In the genomic region with DNA sequence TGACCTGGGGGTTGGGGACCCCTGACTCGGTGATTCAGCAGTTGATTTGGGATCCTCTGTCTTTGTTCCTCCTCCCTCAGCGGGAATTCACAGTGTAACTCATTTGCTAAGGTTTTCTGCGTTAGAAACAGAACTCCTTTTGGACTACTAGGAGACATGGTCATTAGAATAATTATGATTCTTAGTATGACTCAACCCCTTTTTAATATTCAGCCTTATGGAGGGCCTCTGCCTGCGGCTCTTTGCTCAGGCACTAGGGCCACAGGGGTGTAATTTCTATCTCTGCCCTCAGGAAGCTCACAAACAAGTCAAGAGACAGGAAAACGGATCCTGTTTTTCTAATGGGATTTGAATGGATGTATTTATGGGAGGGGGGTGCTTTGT, we compare ENCODE assay signal across 9 cellular contexts.
DNase-seq lines count a peak whose midpoint lies in the region; ATAC-seq and TF ChIP-seq lines count a peak whose summit lies in the region.
"Had no signal": no experiment of that assay in that cellular context is flagged by ENCODE, and none has a peak within 500 bp of the region (broad histone marks: within the 10 kb centered on the region; RNA-seq: fewer than 3 reads in every experiment).

No MANE protein-coding gene starts in this region.

- H3F3A ChIP-seq in SK-N-SH (replicated peaks; ENCODE audit: insufficient read depth), result peaks cover 36% of the 10 kb centered on the region

- peak overlapping the region; percentile 72 for H3K4me2 ChIP-seq in SK-N-SH
- peak overlapping the region; percentile 62 for H3K4me2 ChIP-seq in hepatocyte
- H3K4me2 ChIP-seq in Karpas-422 (ENCODE audit: low read depth, low read length, poor library complexity, severe bottlenecking), result no peak overlapping the region

- POLR2A ChIA-PET in SK-N-SH (lab: Yijun Ruan, JAX) (no interaction called here), activated B cell treated with CpG ODN at 0.5 μM for 24 hours (lab: Charles Lee) (interaction anchor here (2.1 to 11.2 kb wide), 4 partner anchors 7 to 61 kb away, joined by 9 to 198 read pairs (median 38); no protein-coding TSS in a partner anchor)

- WGBS in SK-N-SH (ENCODE audit: low lambda C conversion rate), result 91% methylated on average over 4 of the region's 5 CpGs
- 62% methylated on average over 5 of the region's 5 CpGs for WGBS in hepatocyte (ENCODE audit: low lambda C conversion rate, missing lambda C conversion rate)

- H3K4me3 ChIP-seq in SK-N-SH (ENCODE audit: low read depth in 2 of 2, low read length in 1 of 2) (no peak overlapping the region), hepatocyte (no peak overlapping the region), Karpas-422 (ENCODE audit: low read length) (no peak overlapping the region)

- H3K4me3 Mint-ChIP-seq in activated B cell treated with CpG ODN at 0.5 μM for 24 hours, result peak overlapping the region; percentile 69
- H3K4me3 Mint-ChIP-seq in stimulated activated memory B cell treated with anti-CD40 and anti-IgM and Interleukin-4, amounts not matched to agents 10 μg/mL and 1 μg/mL and 100 μg/mL, for 72 hours, result peak overlapping the region; percentile 60

- H3K27ac ChIP-seq in SK-N-SH (ENCODE audit: low read depth in 2 of 2, low read length in 1 of 2) (peak overlapping the region; percentile 28 to 87; a peak in 3 of 4 replicates), hepatocyte (peak overlapping the region; percentile 96), Karpas-422 (ENCODE audit: low read length) (no peak overlapping the region)

- H2AFZ ChIP-seq in SK-N-SH (ENCODE audit: low read depth) (no peak overlapping the region), hepatocyte (no peak overlapping the region), Karpas-422 (ENCODE audit: low read length) (no peak overlapping the region)

- no peaks in the 10 kb centered on the region for H3K9me3 Mint-ChIP-seq in activated B cell treated with CpG ODN at 0.5 μM for 24 hours
- no peaks in the 10 kb centered on the region for H3K9me3 Mint-ChIP-seq in stimulated activated memory B cell treated with anti-CD40 and anti-IgM and Interleukin-4, amounts not matched to agents 10 μg/mL and 1 μg/mL and 100 μg/mL, for 72 hours

- TF ChIP-seq RAD21 in SK-N-SH (IDR thresholded peaks at IDR 0.05; ENCODE audit: low read length), result no peak

- ATAC-seq in SK-N-SH treated with all-trans-retinoic acid at 6 μM for 48 hours, result no peak
- ATAC-seq in activated B cell treated with CpG ODN at 0.5 μM for 24 hours (ENCODE audit: low read depth), result no peak
- ATAC-seq in stimulated activated memory B cell treated with anti-CD40 and anti-IgM and Interleukin-4, amounts not matched to agents 10 μg/mL and 1 μg/mL and 100 μg/mL, for 72 hours, result no peak
- ATAC-seq in HG02840 (IDR thresholded peaks at IDR 0.05; ENCODE audit: low FRiP score, unreplicated experiment), result no peak
- no peak for ATAC-seq in HG03457 (IDR thresholded peaks at IDR 0.05; ENCODE audit: unreplicated experiment)

- intact Hi-C loops in activated B cell treated with CpG ODN at 0.5 μM for 24 hours (cut with micrococcal nuclease), result loop anchor here (5.0 kb wide), 2 partner anchors 479 to 1044 kb away; a partner anchor contains a TSS

- CTCF ChIA-PET in SK-N-SH (lab: Yijun Ruan, JAX), result no interaction called here
- CTCF ChIA-PET in activated B cell treated with CpG ODN at 0.5 μM for 24 hours (lab: Charles Lee), result interaction anchor here (4.2 kb wide), 1 partner anchor 14 kb away, joined by 21 read pairs; no protein-coding TSS in a partner anchor

- H3K9ac ChIP-seq in SK-N-SH (no peak overlapping the region), Karpas-422 (ENCODE audit: low read length) (no peak overlapping the region)

- peaks cover 99% of the 10 kb centered on the region for H3K4me1 Mint-ChIP-seq in activated B cell treated with CpG ODN at 0.5 μM for 24 hours
- H3K4me1 Mint-ChIP-seq in stimulated activated memory B cell treated with anti-CD40 and anti-IgM and Interleukin-4, amounts not matched to agents 10 μg/mL and 1 μg/mL and 100 μg/mL, for 72 hours, result peaks cover 100% of the 10 kb centered on the region

- H3K27me3 Mint-ChIP-seq in activated B cell treated with CpG ODN at 0.5 μM for 24 hours, result no peaks in the 10 kb centered on the region
- H3K27me3 Mint-ChIP-seq in stimulated activated memory B cell treated with anti-CD40 and anti-IgM and Interleukin-4, amounts not matched to agents 10 μg/mL and 1 μg/mL and 100 μg/mL, for 72 hours, result no peaks in the 10 kb centered on the region

- H3K79me2 ChIP-seq in SK-N-SH (ENCODE audit: insufficient read depth) (peaks cover 98% of the 10 kb centered on the region), hepatocyte (peaks cover 68% of the 10 kb centered on the region), Karpas-422 (ENCODE audit: low read length) (no peaks in the 10 kb centered on the region)

- peak overlapping the region; percentile 94 for H3K27ac Mint-ChIP-seq in activated B cell treated with CpG ODN at 0.5 μM for 24 hours
- peak overlapping the region; percentile 96 for H3K27ac Mint-ChIP-seq in stimulated activated memory B cell treated with anti-CD40 and anti-IgM and Interleukin-4, amounts not matched to agents 10 μg/mL and 1 μg/mL and 100 μg/mL, for 72 hours

- no peak for TF ChIP-seq EP300 in SK-N-SH (IDR thresholded peaks at IDR 0.05; ENCODE audit: borderline replicate concordance in 1 of 2, low read depth in 1 of 2, low read length in 1 of 2)

- DNase-seq in SK-N-SH (no peak), activated B cell treated with CpG ODN at 0.5 μM for 24 hours (no peak), hepatocyte (ENCODE audit: low spot score) (no peak), Karpas-422 (no peak)
- DNase-seq: MM.1S had no signal

- H3K36me3 ChIP-seq in SK-N-SH (replicated peaks in 1 of 2; ENCODE audit: control insufficient read depth in 1 of 2, insufficient read depth in 2 of 2, low read length in 1 of 2), result peaks cover 5 to 7% of the 10 kb centered on the region in 2 experiments
- H3K36me3 ChIP-seq in hepatocyte (replicated peaks; ENCODE audit: insufficient read depth, low read depth), result no peaks in the 10 kb centered on the region
- no peaks in the 10 kb centered on the region for H3K36me3 ChIP-seq in Karpas-422 (ENCODE audit: insufficient read depth, low read length)

- H3K36me3 Mint-ChIP-seq in activated B cell treated with CpG ODN at 0.5 μM for 24 hours (ENCODE audit: low read depth), result peaks cover 16% of the 10 kb centered on the region
- H3K36me3 Mint-ChIP-seq in stimulated activated memory B cell treated with anti-CD40 and anti-IgM and Interleukin-4, amounts not matched to agents 10 μg/mL and 1 μg/mL and 100 μg/mL, for 72 hours, result peaks cover 23% of the 10 kb centered on the region

- H4K20me1 ChIP-seq in SK-N-SH (ENCODE audit: insufficient read depth), result peaks cover 53% of the 10 kb centered on the region
- H4K20me1 ChIP-seq in hepatocyte (ENCODE audit: insufficient read depth, poor library complexity, severe bottlenecking), result peaks cover 7% of the 10 kb centered on the region
- H4K20me1 ChIP-seq in Karpas-422 (ENCODE audit: insufficient read depth, low read depth, low read length), result no peaks in the 10 kb centered on the region

- H3K4me1 ChIP-seq in SK-N-SH (ENCODE audit: control insufficient read depth in 1 of 2, insufficient read depth in 2 of 2, low read depth in 1 of 2, low read length in 1 of 2) (peaks cover 54 to 69% of the 10 kb centered on the region in 2 experiments), hepatocyte (ENCODE audit: insufficient read depth) (peaks cover 90% of the 10 kb centered on the region), Karpas-422 (ENCODE audit: low read length) (peaks cover 16% of the 10 kb centered on the region)

- TF ChIP-seq CTCF in SK-N-SH (IDR thresholded peaks at IDR 0.05), result no peak
- no peak for TF ChIP-seq CTCF in activated B cell treated with CpG ODN at 0.5 μM for 24 hours (IDR thresholded peaks at IDR 0.05)
- TF ChIP-seq CTCF in hepatocyte (IDR thresholded peaks at IDR 0.05; ENCODE audit: poor library complexity), result no peak

- H3K27me3 ChIP-seq in SK-N-SH (ENCODE audit: insufficient read depth), result no peaks in the 10 kb centered on the region
- H3K27me3 ChIP-seq in hepatocyte, result no peaks in the 10 kb centered on the region
- no peaks in the 10 kb centered on the region for H3K27me3 ChIP-seq in Karpas-422 (ENCODE audit: low read length)

- H3K9me2 ChIP-seq in SK-N-SH (no peaks in the 10 kb centered on the region), hepatocyte (replicated peaks; ENCODE audit: insufficient read depth) (no peaks in the 10 kb centered on the region), Karpas-422 (replicated peaks; ENCODE audit: insufficient read depth, low read length) (no peaks in the 10 kb centered on the region)

- no peaks in the 10 kb centered on the region for H3K9me3 ChIP-seq in SK-N-SH
- H3K9me3 ChIP-seq in hepatocyte (ENCODE audit: low read depth), result no peaks in the 10 kb centered on the region
- H3K9me3 ChIP-seq in Karpas-422 (ENCODE audit: low read length), result no peaks in the 10 kb centered on the region

TF ChIP-seq in SK-N-SH, 30 proteins besides CTCF, POLR2A, EP300 and RAD21 (continues in another document):
- no peak for TF ChIP-seq FOSL2 (IDR thresholded peaks at IDR 0.05; ENCODE audit: borderline replicate concordance, low read depth)
- TF ChIP-seq, protein P1, sequence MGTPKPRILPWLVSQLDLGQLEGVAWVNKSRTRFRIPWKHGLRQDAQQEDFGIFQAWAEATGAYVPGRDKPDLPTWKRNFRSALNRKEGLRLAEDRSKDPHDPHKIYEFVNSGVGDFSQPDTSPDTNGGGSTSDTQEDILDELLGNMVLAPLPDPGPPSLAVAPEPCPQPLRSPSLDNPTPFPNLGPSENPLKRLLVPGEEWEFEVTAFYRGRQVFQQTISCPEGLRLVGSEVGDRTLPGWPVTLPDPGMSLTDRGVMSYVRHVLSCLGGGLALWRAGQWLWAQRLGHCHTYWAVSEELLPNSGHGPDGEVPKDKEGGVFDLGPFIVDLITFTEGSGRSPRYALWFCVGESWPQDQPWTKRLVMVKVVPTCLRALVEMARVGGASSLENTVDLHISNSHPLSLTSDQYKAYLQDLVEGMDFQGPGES (IDR thresholded peaks at IDR 0.05; ENCODE audit: low read depth, low read length), result no peak
